Comparison of ENCODE assay signal across 9 cellular contexts in genomic region chr17:35245196-35245486, GRCh38. TPM values are rescaled to one million over a fixed set of nuclear protein-coding genes. Genes with fewer than 3 reads are reported as not detected.
DNase-seq lines count a peak whose midpoint lies in the region; ATAC-seq and TF ChIP-seq lines count a peak whose summit lies in the region.
"Had no signal": no experiment of that assay in that cellular context is flagged by ENCODE, and none has a peak within 500 bp of the region (broad histone marks: within the 10 kb centered on the region; RNA-seq: fewer than 3 reads in every experiment).

No MANE protein-coding gene starts in this region.

- H3K4me1 ChIP-seq in ACC112 (ENCODE audit: control insufficient read depth, insufficient read depth, low read length, unreplicated experiment): peaks cover 44% of the 10 kb centered on the region
- H3K4me1 ChIP-seq in HCT116 (ENCODE audit: control insufficient read depth in 1 of 2, insufficient read depth in 2 of 2, low read length in 2 of 2): peaks cover 28% of the 10 kb centered on the region in 2 experiments

- peaks cover 50% of the 10 kb centered on the region for H3K36me3 Mint-ChIP-seq in activated naive CD8-positive, alpha-beta T cell treated with anti-CD3 and anti-CD28 coated beads for 36 hours

- H3K9me2 ChIP-seq in HCT116 (ENCODE audit: insufficient read depth): no peaks in the 10 kb centered on the region

- no peaks in the 10 kb centered on the region for H4K20me1 ChIP-seq in HCT116 (ENCODE audit: insufficient read depth)

- DNase-seq in HCT116 (ENCODE audit: low read depth, low spot score) (peak; percentile 68), kidney tubule cell (ENCODE audit: low spot score) (peak; percentile 89), GM20000 (ENCODE audit: low spot score) (no peak), NCI-H748 (lab: John Stamatoyannopoulos, UW; ENCODE audit: unreplicated experiment) (no peak), H7 (no peak)
- DNase-seq in activated naive CD8-positive, alpha-beta T cell treated with anti-CD3 and anti-CD28 coated beads for 36 hours: peak; percentile 24

- H3K4me2 ChIP-seq in HCT116 (ENCODE audit: low read length): peak overlapping the region; percentile 89

- H3K9ac ChIP-seq in HCT116 (ENCODE audit: low read length): no peak overlapping the region

- H3K4me1 Mint-ChIP-seq in activated naive CD8-positive, alpha-beta T cell treated with anti-CD3 and anti-CD28 coated beads for 36 hours: peaks cover 73% of the 10 kb centered on the region

- H3K27ac Mint-ChIP-seq in activated naive CD8-positive, alpha-beta T cell treated with anti-CD3 and anti-CD28 coated beads for 36 hours: peak overlapping the region; percentile 96

- no peak overlapping the region for H2AFZ ChIP-seq in ACC112 (ENCODE audit: low read length, unreplicated experiment)
- H2AFZ ChIP-seq in HCT116 (ENCODE audit: low read depth, low read length, poor library complexity, severe bottlenecking): no peak overlapping the region

- no TSS peak for BruUV-seq in HCT116 (replicated peaks; lab: Mats Ljungman, UMichigan)

- H3K4me3 ChIP-seq in ACC112 (ENCODE audit: low read depth, low read length) (peak overlapping the region; percentile 95), HCT116 (replicated peaks in 1 of 2; ENCODE audit: low read depth in 1 of 2, low read length in 2 of 2) (no peak overlapping the region; a peak in 1 of 4 replicates), H7 (ENCODE audit: insufficient read depth, low read depth, low read length) (no peak overlapping the region)

- CTCF ChIA-PET in HCT116 (lab: Charles Lee): no interaction called here

- no peak for ATAC-seq in HCT116
- ATAC-seq in HG03520 (IDR thresholded peaks at IDR 0.05; ENCODE audit: unreplicated experiment): no peak
- ATAC-seq: left colon had no signal

- H3K36me3 ChIP-seq in ACC112 (ENCODE audit: insufficient read depth, low read length) (peaks cover 37% of the 10 kb centered on the region), HCT116 (ENCODE audit: control insufficient read depth in 1 of 2, insufficient read depth in 2 of 2, low read length in 2 of 2) (no peaks in the 10 kb centered on the region), H7 (replicated peaks; ENCODE audit: control insufficient read depth, insufficient read depth, low read length) (no peaks in the 10 kb centered on the region)

- H3K27me3 Mint-ChIP-seq in activated naive CD8-positive, alpha-beta T cell treated with anti-CD3 and anti-CD28 coated beads for 36 hours: no peaks in the 10 kb centered on the region

- POLR2A ChIA-PET in HCT116 (lab: Charles Lee): interaction anchor here (0.6 to 1.0 kb wide), 2 partner anchors 12 to 67 kb away, joined by 3 read pairs; no protein-coding TSS in a partner anchor

- RAD21 ChIA-PET in HCT116 (lab: Charles Lee; ENCODE audit: low non-redundant PET in 1 of 2, low total read pairs in 2 of 2, uncharacterized antibody in 2 of 2, unreplicated experiment in 2 of 2): no interaction called here

- no peaks in the 10 kb centered on the region for H3K9me3 ChIP-seq in HCT116 (ENCODE audit: control insufficient read depth in 1 of 2, insufficient read depth in 1 of 2, low read depth in 1 of 2, low read length in 2 of 2)

- no peak for TF ChIP-seq CTCF in HCT116 (IDR thresholded peaks at IDR 0.05 in 2 of 3, conservative IDR thresholded peaks at IDR 0.05 in 1 of 3; ENCODE audit: borderline replicate concordance in 1 of 3, insufficient read depth in 1 of 3, low read depth in 2 of 3, low read length in 2 of 3)
- no peak for TF ChIP-seq CTCF in GM20000 (IDR thresholded peaks at IDR 0.05; ENCODE audit: extremely low read depth, missing control alignments)

- H3K27ac ChIP-seq in ACC112 (ENCODE audit: low read depth, low read length): peak overlapping the region; percentile 96
- H3K27ac ChIP-seq in HCT116 (ENCODE audit: low read depth, low read length): no peak overlapping the region

- peaks cover 78% of the 10 kb centered on the region for H3K79me2 ChIP-seq in ACC112 (ENCODE audit: control insufficient read depth, insufficient read depth, low read length, unreplicated experiment)
- H3K79me2 ChIP-seq in HCT116 (ENCODE audit: insufficient read depth, low read length): no peaks in the 10 kb centered on the region

- H3K27me3 ChIP-seq in ACC112 (ENCODE audit: insufficient read depth, low read length): no peaks in the 10 kb centered on the region
- H3K27me3 ChIP-seq in HCT116 (ENCODE audit: insufficient read depth, low read length): no peaks in the 10 kb centered on the region
- no peaks in the 10 kb centered on the region; the same call in 1 of the 2 replicates for H3K27me3 ChIP-seq in H7 (ENCODE audit: control insufficient read depth, insufficient read depth, low read length)

- peaks cover 2% of the 10 kb centered on the region for H3K9me3 Mint-ChIP-seq in activated naive CD8-positive, alpha-beta T cell treated with anti-CD3 and anti-CD28 coated beads for 36 hours

- TF ChIP-seq POLR2A in HCT116 (IDR thresholded peaks at IDR 0.05; ENCODE audit: borderline replicate concordance, extremely low read depth, insufficient read depth, insufficient read length): no peak

- TF ChIP-seq RAD21 in HCT116 (IDR thresholded peaks at IDR 0.05; ENCODE audit: low read depth): no peak

- intact Hi-C loops in HCT116 (cut with micrococcal nuclease): no loop called here

- peak overlapping the region; percentile 87 for H3K4me3 Mint-ChIP-seq in activated naive CD8-positive, alpha-beta T cell treated with anti-CD3 and anti-CD28 coated beads for 36 hours

TF ChIP-seq in HCT116, 20 proteins besides CTCF, POLR2A, EP300 and RAD21 (continues in another document):
- no peak for TF ChIP-seq EGR1 (IDR thresholded peaks at IDR 0.05; ENCODE audit: low read depth)
- TF ChIP-seq JUND (IDR thresholded peaks at IDR 0.05): peak; percentile 61
- no peak for TF ChIP-seq SRF (IDR thresholded peaks at IDR 0.05; ENCODE audit: low read depth)
- no peak for TF ChIP-seq ELF1 (IDR thresholded peaks at IDR 0.05; ENCODE audit: borderline replicate concordance, low read depth)
- no peak for TF ChIP-seq CBX3 (IDR thresholded peaks at IDR 0.05; ENCODE audit: low read depth)
- peak; percentile 48 for TF ChIP-seq POLR2AphosphoS5 (IDR thresholded peaks at IDR 0.05; ENCODE audit: low read depth, low read length)
- no peak for TF ChIP-seq REST (IDR thresholded peaks at IDR 0.05; ENCODE audit: low read depth)
- no peak for TF ChIP-seq EZH2 (IDR thresholded peaks at IDR 0.05)
- TF ChIP-seq FOSL1 (IDR thresholded peaks at IDR 0.05; ENCODE audit: low read depth): peak; percentile 58
- TF ChIP-seq ZNF274 (IDR thresholded peaks at IDR 0.05; ENCODE audit: low read depth, low read length): no peak
- no peak for TF ChIP-seq YY1 (IDR thresholded peaks at IDR 0.05; ENCODE audit: extremely low read depth, insufficient replicate concordance, low read depth, low read length)
- TF ChIP-seq ZFX (IDR thresholded peaks at IDR 0.05): no peak
- no peak for TF ChIP-seq TCF7L2 (IDR thresholded peaks at IDR 0.05; ENCODE audit: borderline replicate concordance, extremely low read depth, insufficient read depth, insufficient read length)
- TF ChIP-seq MAX (IDR thresholded peaks at IDR 0.05): no peak
- no peak for TF ChIP-seq EZH2phosphoT487 (IDR thresholded peaks at IDR 0.05; ENCODE audit: borderline replicate concordance)
- TF ChIP-seq CEBPB (IDR thresholded peaks at IDR 0.05; ENCODE audit: low read depth): peak; percentile 85
- TF ChIP-seq SIN3A (IDR thresholded peaks at IDR 0.05; ENCODE audit: low read depth): 0 out of 2 replicates have a peak, but pooled peaks have one; percentile 49
- TF ChIP-seq ATF3 (IDR thresholded peaks at IDR 0.05): no peak

RNA-seq across cellular contexts. Expression of gene SLFN5, which starts 2.3 kb away (rescaled TPM):
- total RNA-seq in HCT116 (2021; ENCODE audit: unreplicated experiment): 23.7 TPM
- 25.2 and 27.0 TPM in 2 replicates for polyA plus RNA-seq in HCT116 (2012)
- 10 to 100 TPM; 33.9 to 37.9 TPM for total RNA-seq in activated naive CD8-positive, alpha-beta T cell treated with anti-CD3 and anti-CD28 coated beads for 36 hours
- total RNA-seq in H7 (2014; rRNA removed; shearing (Covaris generic)): 8.2 and 9.2 TPM in 2 replicates

RNA-seq across cellular contexts. Expression of gene SLC35G3, which starts 50.9 kb away (rescaled TPM):
- total RNA-seq in HCT116 (2021; ENCODE audit: unreplicated experiment): not detected
- not detected in 2 replicates for polyA plus RNA-seq in HCT116 (2012)
- total RNA-seq in activated naive CD8-positive, alpha-beta T cell treated with anti-CD3 and anti-CD28 coated beads for 36 hours: not detected
- not detected in 2 replicates for total RNA-seq in H7 (2014; rRNA removed; shearing (Covaris generic))
- total RNA-seq: left colon had no signal

Comparison
In these comparisons a context has a peak if more than half of its experiments do, and no peak if none do; other contexts are left out.
1. DNase-seq: peak in HCT116 (single experiment), activated naive CD8-positive, alpha-beta T cell treated with anti-CD3 and anti-CD28 coated beads for 36 hours (single experiment) and kidney tubule cell (single experiment); none in GM20000 (single experiment), NCI-H748 (single experiment) and H7 (single experiment).